Comparison of ENCODE assay signal across 1 cellular context in the genomic region with DNA sequence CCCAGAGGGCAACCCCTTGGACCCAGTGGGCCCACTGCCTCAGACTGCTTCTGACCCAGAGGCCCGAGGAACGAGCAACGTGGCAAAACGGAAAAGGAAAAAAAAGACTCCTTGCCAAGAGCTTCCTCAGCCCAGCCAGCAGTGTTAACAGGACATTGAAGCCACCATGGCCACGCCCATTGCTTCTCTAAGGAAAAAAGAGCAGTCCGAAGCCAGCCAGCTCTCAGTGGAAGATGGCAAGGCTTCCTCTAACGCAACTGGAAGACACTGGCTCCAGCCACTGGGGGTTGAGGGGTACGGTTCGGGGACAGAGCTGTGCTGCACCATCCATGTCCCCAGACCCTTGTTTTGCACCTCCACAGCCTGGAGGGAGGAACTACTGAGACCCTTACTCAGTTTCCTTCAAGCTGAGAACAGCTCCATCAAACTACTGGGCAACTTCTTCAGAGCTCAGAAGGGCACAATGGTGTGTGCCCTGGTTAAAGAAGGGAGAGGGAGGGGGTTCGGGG.
TF ChIP-seq lines count a peak whose summit lies in the region.

No MANE protein-coding gene starts in this region.

TF ChIP-seq in H1, 55 proteins besides CTCF, POLR2A, EP300 and RAD21 (continued from another document):
- TF ChIP-seq JUN (IDR thresholded peaks at IDR 0.05; ENCODE audit: low read depth, low read length) (no peak), MAFK (IDR thresholded peaks at IDR 0.05; ENCODE audit: low read depth, low read length) (no peak)
